In the genomic region with DNA sequence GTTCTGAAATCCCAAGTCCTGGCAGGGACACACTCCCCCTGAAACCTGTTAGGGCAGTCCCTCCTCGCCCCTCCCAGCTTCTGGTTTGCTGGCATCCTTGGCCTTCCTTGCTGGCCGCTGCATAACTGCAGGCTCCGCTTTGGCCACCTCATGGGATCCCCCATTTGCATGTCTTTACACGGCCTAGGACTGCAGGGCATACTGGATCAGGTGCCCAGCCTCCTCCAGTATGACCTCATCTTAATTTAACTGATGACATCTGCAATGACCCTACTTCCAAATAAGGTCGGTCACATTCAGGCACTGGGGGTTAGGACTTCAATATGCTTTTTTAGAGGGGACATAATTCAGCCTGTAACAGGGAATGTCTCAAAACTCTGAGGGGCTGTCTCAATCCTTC, we compare ENCODE assay signal across 19 cellular contexts.
DNase-seq lines count a peak whose midpoint lies in the region; ATAC-seq, FAIRE-seq and TF ChIP-seq lines count a peak whose summit lies in the region.
"Had no signal": no experiment of that assay in that cellular context is flagged by ENCODE, and none has a peak within 500 bp of the region (broad histone marks: within the 10 kb centered on the region; RNA-seq: fewer than 3 reads in every experiment).

No MANE protein-coding gene starts in this region.

- H3K36me3 ChIP-seq in K562 (ENCODE audit: control insufficient read depth, insufficient read depth, low read length) (no peaks in the 10 kb centered on the region), adrenal gland (replicated peaks in 1 of 2) (no peaks in the 10 kb centered on the region)
- H3K36me3 ChIP-seq: lower lobe of right lung, tibial nerve had no signal

- H3K27ac ChIP-seq in K562 (ENCODE audit: extremely low read depth, low read depth, low read length), result no peak overlapping the region
- no peak overlapping the region for H3K27ac ChIP-seq in adrenal gland
- H3K27ac ChIP-seq: lower lobe of right lung, tibial nerve had no signal

- H3K9me1 ChIP-seq in K562 (ENCODE audit: control insufficient read depth, insufficient read depth, low read length), result no peaks in the 10 kb centered on the region

- intact Hi-C loops in K562 (cut with micrococcal nuclease) (no loop called here), adrenal gland (cut with DNase I) (no loop called here)

- no peak overlapping the region for H3K4me2 ChIP-seq in K562 (ENCODE audit: insufficient read depth, low read length)

- H3K9me3 ChIP-seq in K562 (replicated peaks; ENCODE audit: control insufficient read depth, insufficient read depth, low read depth, low read length) (no peaks in the 10 kb centered on the region; the same call in 1 of the 2 replicates), adrenal gland (replicated peaks in 1 of 3) (no peaks in the 10 kb centered on the region)
- H3K9me3 ChIP-seq: lower lobe of right lung had no signal

- 0% methylated on average over 5 of the region's 5 CpGs for WGBS in K562 (ENCODE audit: insufficient coverage, low coverage, missing lambda C conversion rate)
- WGBS in adrenal gland, 4 donors, result 48 to 100% (median 75%) methylated on average over 1 to 5 of the region's 5 CpGs

- no peak for TF ChIP-seq POLR2A in K562 (conservative IDR thresholded peaks at IDR 0.05)
- no peak for TF ChIP-seq POLR2A in adrenal gland (IDR thresholded peaks at IDR 0.05)

- H3K4me3 ChIP-seq in K562, result no peak overlapping the region
- H3K4me3 ChIP-seq in adrenal gland, result no peak overlapping the region
- H3K4me3 ChIP-seq: lower lobe of right lung, tibial nerve had no signal

- no peak for ATAC-seq in K562
- ATAC-seq: lower lobe of right lung, Right ventricle myocardium inferior had no signal

- no peak overlapping the region for H3K9ac ChIP-seq in K562 (ENCODE audit: insufficient read depth in 1 of 2, low read depth in 2 of 2, low read length in 2 of 2)

- in situ Hi-C loops in K562 (cut with MboI), result no loop called here

- POLR2A ChIA-PET in K562 (lab: Yijun Ruan, JAX), result interaction anchor here (1.2 kb wide), 1 partner anchor 25 kb away, joined by 4 read pairs; no protein-coding TSS in a partner anchor

- no TSS peak for BruUV-seq in K562 (replicated peaks; lab: Mats Ljungman, UMichigan)

- H2AFZ ChIP-seq in K562 (ENCODE audit: low read depth, low read length), result no peak overlapping the region

- H4K20me1 ChIP-seq in K562 (replicated peaks; ENCODE audit: control insufficient read depth, insufficient read depth, low read length), result peaks cover 12% of the 10 kb centered on the region; the same call in 1 of the 2 replicates

- CTCF ChIA-PET in K562 (lab: Yijun Ruan, JAX; ENCODE audit: low intra/inter-chr PET ratio), result no interaction called here

- no peak for FAIRE-seq in K562 (lab: Jason Lieb, UNC)
- FAIRE-seq: astrocyte, HTR-8/SVneo had no signal

- no peaks in the 10 kb centered on the region for H3K4me1 ChIP-seq in K562 (replicated peaks in 1 of 2; ENCODE audit: control insufficient read depth in 2 of 2, insufficient read depth in 2 of 2, low read length in 2 of 2)
- H3K4me1 ChIP-seq in adrenal gland (replicated peaks in 1 of 2), result no peaks in the 10 kb centered on the region
- H3K4me1 ChIP-seq: lower lobe of right lung, tibial nerve had no signal

- H3K27me3 ChIP-seq in K562 (ENCODE audit: control insufficient read depth in 2 of 2, insufficient read depth in 2 of 2, low read length in 2 of 2) (peaks cover 37 to 51% of the 10 kb centered on the region in 2 experiments), adrenal gland (peaks cover 6% of the 10 kb centered on the region)

- peak; percentile 42 for DNase-seq in NCI-H146 (lab: John Stamatoyannopoulos, UW)
- no peak for DNase-seq in NCI-H146 treated with DMSO at 0.1 percent for 48 hours (lab: John Stamatoyannopoulos, UW; ENCODE audit: unreplicated experiment)
- no peak for DNase-seq in K562 (ENCODE audit: extremely low read depth in 1 of 4, low spot score in 3 of 4)
- DNase-seq in iPS DF 19.7 (ENCODE audit: low read depth, low spot score), result peak; percentile 78
- DNase-seq in COLO829 (ENCODE audit: low spot score), result no peak
- no peak for DNase-seq in adrenal gland
- no peak for DNase-seq in Kasumi-1 (lab: John Stamatoyannopoulos, UW)
- DNase-seq in DMS79 treated with DMSO at 0.1 percent for 48 hours (lab: John Stamatoyannopoulos, UW), result no peak
- DNase-seq: 8988T; activated CD4-positive, alpha-beta T cell treated with anti-CD3 and anti-CD28 coated beads, Interleukin-2, amount 50 U/mL, for 1 hour; CD4-positive, CD25-positive, alpha-beta regulatory T cell; foreskin melanocyte; GF-D8; lower lobe of right lung; OCI-M1 had no signal

- TF ChIP-seq CTCF in K562 (IDR thresholded peaks at IDR 0.05 in 2 of 3, conservative IDR thresholded peaks at IDR 0.05 in 1 of 3; ENCODE audit: insufficient read depth in 2 of 3, low read depth in 1 of 3, low read length in 3 of 3) (no peak), adrenal gland (IDR thresholded peaks at IDR 0.05) (no peak)

- no peak for TF ChIP-seq RAD21 in K562 (CRISPR knock-in tag; conservative IDR thresholded peaks at IDR 0.05 in 1 of 2, IDR thresholded peaks at IDR 0.05 in 1 of 2)

- H3K79me2 ChIP-seq in K562 (ENCODE audit: control insufficient read depth, insufficient read depth, low read length), result no peaks in the 10 kb centered on the region

- TF ChIP-seq EP300 in K562 (IDR thresholded peaks at IDR 0.05; ENCODE audit: low read length), result no peak

TF ChIP-seq in K562, 482 proteins besides CTCF, POLR2A, EP300 and RAD21:
- TF ChIP-seq, protein P1, sequence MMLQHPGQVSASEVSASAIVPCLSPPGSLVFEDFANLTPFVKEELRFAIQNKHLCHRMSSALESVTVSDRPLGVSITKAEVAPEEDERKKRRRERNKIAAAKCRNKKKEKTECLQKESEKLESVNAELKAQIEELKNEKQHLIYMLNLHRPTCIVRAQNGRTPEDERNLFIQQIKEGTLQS (IDR thresholded peaks at IDR 0.05), result peak; percentile 36; the same call in 1 of the 2 replicates
- TF ChIP-seq, protein P1 (CRISPR knock-in tag; conservative IDR thresholded peaks at IDR 0.05), result no peak
- TF ChIP-seq HIVEP1 (CRISPR knock-in tag; IDR thresholded peaks at IDR 0.05), result no peak
TF ChIP-seq in K562: peak in this region for 1.

Comparison
In these comparisons a context has a peak if more than half of its experiments do, and no peak if none do; other contexts are left out.
1. DNase-seq: peak in NCI-H146 (single experiment) and iPS DF 19.7 (single experiment); none in NCI-H146 treated with DMSO at 0.1 percent for 48 hours (single experiment), K562 (0 of 4), COLO829 (single experiment), adrenal gland (0 of 7), Kasumi-1 (0 of 2) and DMS79 treated with DMSO at 0.1 percent for 48 hours (single experiment).